9 cellular contexts compared by ENCODE assay signal in the genomic region with DNA sequence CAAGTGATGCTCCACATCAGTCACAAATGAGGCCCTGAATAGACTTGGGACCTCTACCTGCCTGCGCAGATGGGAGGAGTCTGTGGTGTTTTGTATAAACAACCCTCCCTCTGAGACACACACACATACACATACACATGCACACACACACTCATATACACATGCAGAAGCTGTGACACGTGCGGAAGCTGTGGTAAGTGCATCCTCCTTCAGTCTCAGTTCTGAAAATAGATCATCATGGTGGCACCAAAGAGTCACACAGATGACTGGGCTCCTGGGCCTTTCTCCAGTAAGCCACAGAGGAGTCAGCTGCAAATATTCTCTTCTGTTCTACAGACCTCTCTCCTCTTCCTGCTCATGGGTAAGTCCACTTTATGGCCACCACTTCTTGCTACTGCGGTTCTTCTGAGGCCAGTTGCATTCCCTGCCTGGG. TPM values are rescaled to one million over a fixed set of nuclear protein-coding genes. Genes with fewer than 3 reads are reported as not detected.
A peak's percentile ranks its signal among the peaks of the same experiment; 100 is the strongest.
DNase-seq lines count a peak whose midpoint lies in the region; ATAC-seq and TF ChIP-seq lines count a peak whose summit lies in the region.
"Had no signal": no experiment of that assay in that cellular context is flagged by ENCODE, and none has a peak within 500 bp of the region (broad histone marks: within the 10 kb centered on the region; RNA-seq: fewer than 3 reads in every experiment).

A gene with protein sequence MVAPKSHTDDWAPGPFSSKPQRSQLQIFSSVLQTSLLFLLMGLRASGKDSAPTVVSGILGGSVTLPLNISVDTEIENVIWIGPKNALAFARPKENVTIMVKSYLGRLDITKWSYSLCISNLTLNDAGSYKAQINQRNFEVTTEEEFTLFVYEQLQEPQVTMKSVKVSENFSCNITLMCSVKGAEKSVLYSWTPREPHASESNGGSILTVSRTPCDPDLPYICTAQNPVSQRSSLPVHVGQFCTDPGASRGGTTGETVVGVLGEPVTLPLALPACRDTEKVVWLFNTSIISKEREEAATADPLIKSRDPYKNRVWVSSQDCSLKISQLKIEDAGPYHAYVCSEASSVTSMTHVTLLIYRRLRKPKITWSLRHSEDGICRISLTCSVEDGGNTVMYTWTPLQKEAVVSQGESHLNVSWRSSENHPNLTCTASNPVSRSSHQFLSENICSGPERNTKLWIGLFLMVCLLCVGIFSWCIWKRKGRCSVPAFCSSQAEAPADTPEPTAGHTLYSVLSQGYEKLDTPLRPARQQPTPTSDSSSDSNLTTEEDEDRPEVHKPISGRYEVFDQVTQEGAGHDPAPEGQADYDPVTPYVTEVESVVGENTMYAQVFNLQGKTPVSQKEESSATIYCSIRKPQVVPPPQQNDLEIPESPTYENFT (plus strand): TSS at position 224 of the 433 bp plus-strand sequence. CDS start 14 bp downstream, at position 238.

- H3K27me3 ChIP-seq in colonic mucosa, result no peaks in the 10 kb centered on the region

- intact Hi-C loops in colonic mucosa (cut with DNase I), result no loop called here

- H3K36me3 ChIP-seq in colonic mucosa, result no peaks in the 10 kb centered on the region

- H3K27ac ChIP-seq in colonic mucosa, result no peak within 1 kb of the TSS

- H3K9ac ChIP-seq in colonic mucosa (ENCODE audit: low read depth in 2 of 2, low read length in 2 of 2), result peak within 1 kb of the TSS; percentile 30 to 48

- no peak within 1 kb of the TSS for H3K4me3 ChIP-seq in colonic mucosa

- TF ChIP-seq CTCF in colonic mucosa (IDR thresholded peaks at IDR 0.05), result no peak

- H3K4me1 ChIP-seq in colonic mucosa, result no peaks in the 10 kb centered on the region

- in situ Hi-C loops in ACHN (cut with HindIII; ENCODE audit: low pct_ligation_motif_present, low pct_unique_long_range_greater_than_20kb, low sequenced_read_pairs), result no loop called here

- H3K9me3 ChIP-seq in colonic mucosa, result no peaks in the 10 kb centered on the region

- peak; percentile 71 for ATAC-seq in GM18520 (IDR thresholded peaks at IDR 0.05; ENCODE audit: unreplicated experiment)
- peak; percentile 69 for ATAC-seq in HG02884 (IDR thresholded peaks at IDR 0.05; ENCODE audit: unreplicated experiment)

- DNase-seq in T-helper 1 cell (peak; percentile 59 to 96 (median 75)), colonic mucosa (peak; percentile 36), ACHN (no peak), COR-L47 (lab: John Stamatoyannopoulos, UW) (no peak), GOT3 (lab: John Stamatoyannopoulos, UW) (no peak)
- peak; percentile 68 to 71 for DNase-seq in stimulated activated CD8-positive, alpha-beta memory T cell treated with anti-CD3 and anti-CD28 coated beads, Interleukin-15, amount 100 ng/mL, for 48 hours (ENCODE audit: low read depth in 2 of 2)

RNA-seq across cellular contexts. Expression of the gene that starts here (rescaled TPM):
- total RNA-seq in colonic mucosa, result 1 to 10 TPM; 1.2 to 2.7 TPM
- total RNA-seq: fibroblast of villous mesenchyme had no signal

Comparison
In these comparisons a context has a peak if more than half of its experiments do, and no peak if none do; other contexts are left out.
1. DNase-seq: peak in T-helper 1 cell (5 of 5), colonic mucosa (single experiment) and stimulated activated CD8-positive, alpha-beta memory T cell treated with anti-CD3 and anti-CD28 coated beads, Interleukin-15, amount 100 ng/mL, for 48 hours (2 of 2); none in ACHN (single experiment), COR-L47 (single experiment) and GOT3 (single experiment).